ENCODE assay signal across 9 cellular contexts in genomic region chr7:128309124-128309523, GRCh38. TPM values are rescaled to one million over a fixed set of nuclear protein-coding genes. Genes with fewer than 3 reads are reported as not detected.
"Had no signal": no experiment of that assay in that cellular context is flagged by ENCODE, and none has a peak within 500 bp of the region (broad histone marks: within the 10 kb centered on the region; RNA-seq: fewer than 3 reads in every experiment).

No MANE protein-coding gene starts in this region.

- H3K4me3 Mint-ChIP-seq: GM23338, H9 had no signal

- H3K27ac ChIP-seq: HL-60 had no signal

- H3K4me3 ChIP-seq: GM23338, K562 had no signal

- DNase-seq: H9, HCEC 1CT, IMR-90 had no signal

- H2AFZ ChIP-seq: GM23338 had no signal

- H3K4me1 Mint-ChIP-seq: GM23338, H9 had no signal

- H3K27ac Mint-ChIP-seq: GM23338, H9 had no signal

- ATAC-seq: GM23338, K562 had no signal

- FAIRE-seq: H1, H54, K562 had no signal

- H3K4me2 ChIP-seq: GM23338 had no signal

- H3K9me3 Mint-ChIP-seq: GM23338, H9 had no signal

RNA-seq across cellular contexts. Expression of gene PRRT4, which starts 52.4 kb away (rescaled TPM):
- total RNA-seq: HT1080, IMR-90, K562 had no signal
- polyA plus RNA-seq: IMR-90, K562 had no signal
